Comparison of ENCODE assay signal across 23 cellular contexts in genomic region chr3:133152821-133153220, GRCh38.
"Had no signal": no experiment of that assay in that cellular context is flagged by ENCODE, and none has a peak within 500 bp of the region (broad histone marks: within the 10 kb centered on the region; RNA-seq: fewer than 3 reads in every experiment).

No MANE protein-coding gene starts in this region.

- H3K4me1 Mint-ChIP-seq: activated CD4-positive, alpha-beta T cell treated with anti-CD3 and anti-CD28 coated beads, Interleukin-2, amount 10 ng/mL, durations not matched to agents 24 days and 14 days; activated naive CD4-positive, alpha-beta T cell treated with anti-CD3 and anti-CD28 coated beads, Interleukin-2, amount 50 U/mL, for 24 hours; activated naive CD8-positive, alpha-beta T cell treated with anti-CD3 and anti-CD28 coated beads, Interleukin-2, amount 10 ng/mL, durations not matched to agents 7 days and 5 days had no signal

- H3K27me3 Mint-ChIP-seq: activated CD4-positive, alpha-beta T cell treated with anti-CD3 and anti-CD28 coated beads, Interleukin-2, amount 10 ng/mL, durations not matched to agents 24 days and 14 days had no signal

- H3K4me3 Mint-ChIP-seq: activated CD4-positive, alpha-beta T cell treated with anti-CD3 and anti-CD28 coated beads, Interleukin-2, amount 10 ng/mL, durations not matched to agents 24 days and 14 days; activated CD8-positive, alpha-beta T cell treated with anti-CD3 and anti-CD28 coated beads for 36 hours; activated naive CD4-positive, alpha-beta T cell treated with anti-CD3 and anti-CD28 coated beads, Interleukin-2, amount 50 U/mL, for 24 hours; activated naive CD8-positive, alpha-beta T cell treated with anti-CD3 and anti-CD28 coated beads, Interleukin-2, amount 10 ng/mL, durations not matched to agents 7 days and 5 days; activated T-cell treated with anti-CD3 and anti-CD28 coated beads, Interleukin-2, amount 50 U/mL, for 24 hours; T-helper 1 cell treated with Interleukin-12 subunit alpha and Interleukin-12 subunit beta and Interleukin-4 antibody, amounts not matched to agents 30 μg/mL and 1 μg/mL, for 36 hours; T-helper 2 cell treated with Interferon-gamma antibody and Interleukin-4, amounts not matched to agents 5 μg/mL and 100 μg/mL, for 36 hours had no signal

- DNase-seq: activated CD4-positive, alpha-beta T cell treated with anti-CD3 and anti-CD28 coated beads, Interleukin-2, amount 10 ng/mL, durations not matched to agents 24 days and 14 days; activated CD4-positive, alpha-beta T cell treated with anti-CD3 and anti-CD28 coated beads, Interleukin-2, amount 50 U/mL, for 4 hours; activated CD8-positive, alpha-beta T cell treated with anti-CD3 and anti-CD28 coated beads for 36 hours; activated gamma-delta T cell; activated naive CD4-positive, alpha-beta T cell treated with Interleukin-2 at 50 U/mL for 16 hours; activated naive CD8-positive, alpha-beta T cell treated with anti-CD3 and anti-CD28 coated beads, Interleukin-2, amount 10 ng/mL, durations not matched to agents 7 days and 5 days; activated T-cell treated with anti-CD3 and anti-CD28 coated beads, Interleukin-2, amount 50 U/mL, for 24 hours; amygdala; KG1; MM.1S; NK-92 treated with Interleukin-12 subunit alpha and Interleukin-12 subunit beta, amount 100 ng/mL, for 24 hours; PC-3; Peyer's patch; RPMI8226; SHP77 treated with DMSO at 0.1 percent for 48 hours; SK-N-SH had no signal

- H3K36me3 Mint-ChIP-seq: activated naive CD4-positive, alpha-beta T cell treated with anti-CD3 and anti-CD28 coated beads, Interleukin-2, amount 50 U/mL, for 24 hours; activated naive CD8-positive, alpha-beta T cell treated with anti-CD3 and anti-CD28 coated beads, Interleukin-2, amount 10 ng/mL, durations not matched to agents 7 days and 5 days had no signal

- H3K9me3 Mint-ChIP-seq: activated CD4-positive, alpha-beta T cell treated with anti-CD3 and anti-CD28 coated beads, Interleukin-2, amount 10 ng/mL, durations not matched to agents 24 days and 14 days; activated CD8-positive, alpha-beta T cell treated with anti-CD3 and anti-CD28 coated beads for 36 hours; activated T-cell treated with anti-CD3 and anti-CD28 coated beads, Interleukin-2, amount 50 U/mL, for 24 hours; activated T-helper 2 cell treated with anti-CD3 and anti-CD28 coated beads, Interferon-gamma antibody, Interleukin-2, Interleukin-4, amounts not matched to agents 10 μg/mL and 5 μg/mL and 100 μg/mL, durations not matched to agents 14 hours and 24 hours and 36 hours had no signal

- H3K4me3 ChIP-seq: ascending aorta, breast epithelium, Peyer's patch, SJSA1 had no signal

- H3K27ac Mint-ChIP-seq: activated CD4-positive, alpha-beta T cell treated with anti-CD3 and anti-CD28 coated beads, Interleukin-2, amount 10 ng/mL, durations not matched to agents 24 days and 14 days; activated CD8-positive, alpha-beta T cell treated with anti-CD3 and anti-CD28 coated beads for 36 hours; activated naive CD4-positive, alpha-beta T cell treated with anti-CD3 and anti-CD28 coated beads, Interleukin-2, amount 50 U/mL, for 24 hours; activated naive CD8-positive, alpha-beta T cell treated with anti-CD3 and anti-CD28 coated beads, Interleukin-2, amount 10 ng/mL, durations not matched to agents 7 days and 5 days; activated T-cell treated with anti-CD3 and anti-CD28 coated beads, Interleukin-2, amount 50 U/mL, for 24 hours; activated T-helper 2 cell treated with anti-CD3 and anti-CD28 coated beads, Interferon-gamma antibody, Interleukin-2, Interleukin-4, amounts not matched to agents 10 μg/mL and 5 μg/mL and 100 μg/mL, durations not matched to agents 14 hours and 24 hours and 36 hours; T-helper 1 cell treated with Interleukin-12 subunit alpha and Interleukin-12 subunit beta and Interleukin-4 antibody, amounts not matched to agents 30 μg/mL and 1 μg/mL, for 36 hours; T-helper 2 cell treated with Interferon-gamma antibody and Interleukin-4, amounts not matched to agents 5 μg/mL and 100 μg/mL, for 36 hours had no signal

- H3K27ac ChIP-seq: ascending aorta, breast epithelium, Peyer's patch, SJSA1 had no signal
